Comparison of ENCODE assay signal across 8 cellular contexts in the genomic region with DNA sequence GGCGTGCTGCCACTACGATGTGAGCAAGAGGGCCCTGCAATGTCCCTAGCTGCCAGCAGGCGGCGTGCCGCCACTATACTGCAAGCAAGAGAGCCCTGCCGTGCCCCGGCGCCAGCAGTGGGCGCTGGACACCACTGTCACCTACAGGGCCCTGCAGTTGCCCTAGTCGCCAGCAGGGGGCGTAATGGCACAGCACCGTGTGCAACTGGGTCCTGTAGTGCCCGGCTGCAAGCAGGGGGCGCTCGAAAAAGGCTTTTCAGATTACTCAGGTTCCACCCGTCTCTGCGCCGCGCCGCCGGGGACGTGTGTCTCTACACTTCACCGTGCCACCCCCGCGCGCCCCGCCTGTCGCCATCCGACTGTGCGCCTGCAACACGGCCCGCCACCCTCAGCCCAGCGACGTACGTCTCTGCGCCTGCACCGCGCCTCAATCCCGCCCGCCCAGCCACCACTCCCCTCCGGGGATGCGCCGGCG.
A peak's percentile ranks its signal among the peaks of the same experiment; 100 is the strongest.
DNase-seq lines count a peak whose midpoint lies in the region; ATAC-seq and TF ChIP-seq lines count a peak whose summit lies in the region.
"Had no signal": no experiment of that assay in that cellular context is flagged by ENCODE, and none has a peak within 500 bp of the region (broad histone marks: within the 10 kb centered on the region; RNA-seq: fewer than 3 reads in every experiment).

No MANE protein-coding gene starts in this region.

- H3K4me3 ChIP-seq in SJCRH30 (no peak overlapping the region), epithelial cell of proximal tubule (ENCODE audit: low read depth, low read length) (no peak overlapping the region)

- H3K27me3 ChIP-seq in SJCRH30 = no peaks in the 10 kb centered on the region

- TF ChIP-seq CTCF in GM13977 (IDR thresholded peaks at IDR 0.05; ENCODE audit: extremely low read depth, insufficient read depth, missing control alignments) (peak; percentile 64), epithelial cell of proximal tubule (conservative IDR thresholded peaks at IDR 0.05; ENCODE audit: low read depth, low read length) (peak; percentile 69)

- H3K27ac ChIP-seq in SJCRH30 = no peak overlapping the region

- no peak overlapping the region for H3K4me3 Mint-ChIP-seq in activated T-helper 2 cell treated with anti-CD3 and anti-CD28 coated beads, Interferon-gamma antibody, Interleukin-2, Interleukin-4, amounts not matched to agents 10 μg/mL and 5 μg/mL and 100 μg/mL, durations not matched to agents 14 hours and 24 hours and 36 hours (ENCODE audit: low read depth)
- H3K4me3 Mint-ChIP-seq: central memory CD8-positive, alpha-beta T cell had no signal

- no peaks in the 10 kb centered on the region for H3K4me1 Mint-ChIP-seq in activated T-helper 2 cell treated with anti-CD3 and anti-CD28 coated beads, Interferon-gamma antibody, Interleukin-2, Interleukin-4, amounts not matched to agents 10 μg/mL and 5 μg/mL and 100 μg/mL, durations not matched to agents 14 hours and 24 hours and 36 hours (ENCODE audit: low read depth)
- H3K4me1 Mint-ChIP-seq: central memory CD8-positive, alpha-beta T cell had no signal

- H3K4me1 ChIP-seq in SJCRH30 = no peaks in the 10 kb centered on the region

- peaks cover 4% of the 10 kb centered on the region for H3K27me3 Mint-ChIP-seq in activated T-helper 2 cell treated with anti-CD3 and anti-CD28 coated beads, Interferon-gamma antibody, Interleukin-2, Interleukin-4, amounts not matched to agents 10 μg/mL and 5 μg/mL and 100 μg/mL, durations not matched to agents 14 hours and 24 hours and 36 hours (ENCODE audit: low read depth)

- ATAC-seq in GM21619 (IDR thresholded peaks at IDR 0.05; ENCODE audit: unreplicated experiment) = no peak

- H3K9me3 ChIP-seq in SJCRH30 (replicated peaks) = no peaks in the 10 kb centered on the region

- DNase-seq in GM13977 (ENCODE audit: low spot score) (no peak), SJCRH30 (peak; percentile 33 to 44), epithelial cell of proximal tubule (ENCODE audit: low read depth) (no peak), NCI-H1417 treated with DMSO at 0.1 percent for 48 hours (lab: John Stamatoyannopoulos, UW) (no peak)
- DNase-seq in stimulated activated CD4-positive, alpha-beta T cell treated with anti-CD3 and anti-CD28 coated beads, Interleukin-1b, Interleukin-23, amount 100 ng/mL, for 48 hours = peak; percentile 85
- no peak for DNase-seq in activated T-helper 2 cell treated with anti-CD3 and anti-CD28 coated beads, Interferon-gamma antibody, Interleukin-2, Interleukin-4, amounts not matched to agents 10 μg/mL and 5 μg/mL and 100 μg/mL, durations not matched to agents 14 hours and 24 hours and 36 hours (ENCODE audit: low spot score)

- in situ Hi-C loops in GM13977 (cut with MboI; ENCODE audit: low pct_unique_long_range_greater_than_20kb, low sequenced_read_pairs, unreplicated experiment) = no loop called here

- no peaks in the 10 kb centered on the region for H3K9me3 Mint-ChIP-seq in activated T-helper 2 cell treated with anti-CD3 and anti-CD28 coated beads, Interferon-gamma antibody, Interleukin-2, Interleukin-4, amounts not matched to agents 10 μg/mL and 5 μg/mL and 100 μg/mL, durations not matched to agents 14 hours and 24 hours and 36 hours
- H3K9me3 Mint-ChIP-seq: central memory CD8-positive, alpha-beta T cell had no signal

- intact Hi-C loops in activated T-helper 2 cell treated with anti-CD3 and anti-CD28 coated beads, Interferon-gamma antibody, Interleukin-2, Interleukin-4, amounts not matched to agents 10 μg/mL and 5 μg/mL and 100 μg/mL, durations not matched to agents 14 hours and 24 hours and 36 hours (cut with micrococcal nuclease) = no loop called here

- no peaks in the 10 kb centered on the region for H3K36me3 Mint-ChIP-seq in activated T-helper 2 cell treated with anti-CD3 and anti-CD28 coated beads, Interferon-gamma antibody, Interleukin-2, Interleukin-4, amounts not matched to agents 10 μg/mL and 5 μg/mL and 100 μg/mL, durations not matched to agents 14 hours and 24 hours and 36 hours (ENCODE audit: low read depth)

- H3K36me3 ChIP-seq in SJCRH30 = no peaks in the 10 kb centered on the region

- no peak overlapping the region for H3K27ac Mint-ChIP-seq in activated T-helper 2 cell treated with anti-CD3 and anti-CD28 coated beads, Interferon-gamma antibody, Interleukin-2, Interleukin-4, amounts not matched to agents 10 μg/mL and 5 μg/mL and 100 μg/mL, durations not matched to agents 14 hours and 24 hours and 36 hours

Comparison
In these comparisons a context has a peak if more than half of its experiments do, and no peak if none do; other contexts are left out.
1. DNase-seq: peak in SJCRH30 (2 of 2) and stimulated activated CD4-positive, alpha-beta T cell treated with anti-CD3 and anti-CD28 coated beads, Interleukin-1b, Interleukin-23, amount 100 ng/mL, for 48 hours (single experiment); none in GM13977 (single experiment), epithelial cell of proximal tubule (single experiment), activated T-helper 2 cell treated with anti-CD3 and anti-CD28 coated beads, Interferon-gamma antibody, Interleukin-2, Interleukin-4, amounts not matched to agents 10 μg/mL and 5 μg/mL and 100 μg/mL, durations not matched to agents 14 hours and 24 hours and 36 hours (single experiment) and NCI-H1417 treated with DMSO at 0.1 percent for 48 hours (single experiment).